Comparison of ENCODE assay signal across 8 cellular contexts in genomic region chr20:59207742-59208357, GRCh38. TPM values are rescaled to one million over a fixed set of nuclear protein-coding genes. Genes with fewer than 3 reads are reported as not detected.
DNase-seq lines count a peak whose midpoint lies in the region; ATAC-seq, FAIRE-seq and TF ChIP-seq lines count a peak whose summit lies in the region.

No MANE protein-coding gene starts in this region.

- H3K4me3 ChIP-seq in pancreas: no peak overlapping the region

- FAIRE-seq in pancreas (lab: Jason Lieb, UNC): no peak

- H3K27me3 ChIP-seq in pancreas: peaks cover 0 to 6% (median 0%) of the 10 kb centered on the region in 4 donors

- peaks cover 2% of the 10 kb centered on the region for H3K4me1 Mint-ChIP-seq in activated CD4-positive, alpha-beta memory T cell treated with anti-CD3 and anti-CD28 coated beads, Interleukin-2, amount 10 ng/mL, durations not matched to agents 7 days and 5 days
- peaks cover 8% of the 10 kb centered on the region for H3K4me1 Mint-ChIP-seq in mesothelial cell of epicardium

- H3K27ac ChIP-seq in pancreas: no peak overlapping the region

- ATAC-seq in esophagus mucosa (peak; percentile 73), pancreas (peak in 3 of 4 donors; percentile 68 to 80 (median 75))

- POLR2A ChIA-PET in activated CD4-positive, alpha-beta memory T cell treated with anti-CD3 and anti-CD28 coated beads, Interleukin-2, amount 10 ng/mL, durations not matched to agents 7 days and 5 days (lab: Charles Lee): interaction anchor here (1.1 to 2.4 kb wide), 7 partner anchors 30 to 120 kb away, joined by 3 to 10 read pairs (median 4); partner anchors contain the start of gene ZNF831

- no peak overlapping the region for H3K27ac Mint-ChIP-seq in activated CD4-positive, alpha-beta memory T cell treated with anti-CD3 and anti-CD28 coated beads, Interleukin-2, amount 10 ng/mL, durations not matched to agents 7 days and 5 days
- H3K27ac Mint-ChIP-seq in mesothelial cell of epicardium: no peak overlapping the region

- TF ChIP-seq CTCF in pancreas (IDR thresholded peaks at IDR 0.05): peak in 3 of 4 donors; percentile 8 to 19 (median 17)
- TF ChIP-seq CTCF in mesothelial cell of epicardium (IDR thresholded peaks at IDR 0.05; ENCODE audit: unreplicated experiment): no peak

- WGBS in pancreas, 2 donors: 59 to 71% methylated on average over 2 of the region's 2 CpGs

- no peaks in the 10 kb centered on the region for H3K4me1 ChIP-seq in pancreas

- H3K36me3 Mint-ChIP-seq in activated CD4-positive, alpha-beta memory T cell treated with anti-CD3 and anti-CD28 coated beads, Interleukin-2, amount 10 ng/mL, durations not matched to agents 7 days and 5 days (ENCODE audit: low read depth): peaks cover 17% of the 10 kb centered on the region
- no peaks in the 10 kb centered on the region for H3K36me3 Mint-ChIP-seq in mesothelial cell of epicardium

- no peaks in the 10 kb centered on the region for H3K36me3 ChIP-seq in pancreas

- intact Hi-C loops in pancreas (cut with DNase I): no loop called here

- no peaks in the 10 kb centered on the region for H3K27me3 Mint-ChIP-seq in activated CD4-positive, alpha-beta memory T cell treated with anti-CD3 and anti-CD28 coated beads, Interleukin-2, amount 10 ng/mL, durations not matched to agents 7 days and 5 days
- H3K27me3 Mint-ChIP-seq in mesothelial cell of epicardium (ENCODE audit: low read depth): peaks cover 54% of the 10 kb centered on the region

- H3K9me3 ChIP-seq in pancreas: no peaks in the 10 kb centered on the region

- H3K9me3 Mint-ChIP-seq in activated CD4-positive, alpha-beta memory T cell treated with anti-CD3 and anti-CD28 coated beads, Interleukin-2, amount 10 ng/mL, durations not matched to agents 7 days and 5 days: no peaks in the 10 kb centered on the region
- no peaks in the 10 kb centered on the region for H3K9me3 Mint-ChIP-seq in mesothelial cell of epicardium

- CTCF ChIA-PET in activated CD4-positive, alpha-beta memory T cell treated with anti-CD3 and anti-CD28 coated beads, Interleukin-2, amount 10 ng/mL, durations not matched to agents 7 days and 5 days (lab: Charles Lee): interaction anchor here (0.7 to 6.9 kb wide), 25 partner anchors 10 to 199 kb away, joined by 3 to 137 read pairs (median 4); no protein-coding TSS in a partner anchor

- H3K4me3 Mint-ChIP-seq in activated CD4-positive, alpha-beta memory T cell treated with anti-CD3 and anti-CD28 coated beads, Interleukin-2, amount 10 ng/mL, durations not matched to agents 7 days and 5 days: no peak overlapping the region
- H3K4me3 Mint-ChIP-seq in mesothelial cell of epicardium: no peak overlapping the region

- DNase-seq in NCI-H82 (lab: John Stamatoyannopoulos, UW) (peak; percentile 79), NCI-H82 treated with DMSO at 0.1 percent for 48 hours (lab: John Stamatoyannopoulos, UW; ENCODE audit: unreplicated experiment) (no peak), NAMALWA (ENCODE audit: low spot score) (peak; percentile 87), pancreas (peak in 1 of 6 donors; percentile 35), NCI-H2107 treated with DMSO at 0.1 percent for 48 hours (lab: John Stamatoyannopoulos, UW; ENCODE audit: unreplicated experiment) (no peak), mesothelial cell of epicardium (ENCODE audit: low spot score in 2 of 2, unreplicated experiment in 2 of 2) (no peak)
- peak; percentile 80 for DNase-seq in activated CD4-positive, alpha-beta memory T cell treated with anti-CD3 and anti-CD28 coated beads, Interleukin-2, amount 10 ng/mL, durations not matched to agents 7 days and 5 days

RNA-seq across cellular contexts. Expression of gene ZNF831, which starts 44.2 kb away (rescaled TPM):
- 10 to 100 TPM; 12.1 to 12.7 TPM for total RNA-seq in activated CD4-positive, alpha-beta memory T cell treated with anti-CD3 and anti-CD28 coated beads, Interleukin-2, amount 10 ng/mL, durations not matched to agents 7 days and 5 days
- total RNA-seq in esophagus mucosa (0.28 TPM), pancreas (under 1 TPM; 0.04 to 0.23 (median 0.13) TPM), mesothelial cell of epicardium (0.02 to 0.05 TPM (median 0.02 TPM) in 3 replicates)
- polyA plus RNA-seq in pancreas: under 1 TPM; 0.16 to 0.19 TPM

Comparison
In these comparisons a context has a peak if more than half of its experiments do, and no peak if none do; other contexts are left out.
1. DNase-seq: peak in NCI-H82 (single experiment), NAMALWA (single experiment) and activated CD4-positive, alpha-beta memory T cell treated with anti-CD3 and anti-CD28 coated beads, Interleukin-2, amount 10 ng/mL, durations not matched to agents 7 days and 5 days (single experiment); none in NCI-H82 treated with DMSO at 0.1 percent for 48 hours (single experiment), NCI-H2107 treated with DMSO at 0.1 percent for 48 hours (single experiment) and mesothelial cell of epicardium (0 of 2).
2. RNA of gene ZNF831, which starts 44.2 kb away (total RNA-seq): 12.1 to 12.7 TPM in activated CD4-positive, alpha-beta memory T cell treated with anti-CD3 and anti-CD28 coated beads, Interleukin-2, amount 10 ng/mL, durations not matched to agents 7 days and 5 days; 0.28 TPM in esophagus mucosa (single experiment), 0.04 to 0.23 TPM in pancreas and 0.02 to 0.05 TPM in mesothelial cell of epicardium; every median in the first group is over 10 times any median in the second.